20 cellular contexts compared by ENCODE assay signal in genomic region chr12:111469406-111469805, GRCh38.
"Had no signal": no experiment of that assay in that cellular context is flagged by ENCODE, and none has a peak within 500 bp of the region (broad histone marks: within the 10 kb centered on the region; RNA-seq: fewer than 3 reads in every experiment).

No MANE protein-coding gene starts in this region.

- H3K9me3 ChIP-seq: heart right ventricle, prostate gland, right atrium auricular region, vagina had no signal

- H3K27me3 Mint-ChIP-seq: memory B cell; stimulated activated naive CD8-positive, alpha-beta T cell treated with anti-CD3 and anti-CD28 coated beads, Interleukin-15, amount 100 ng/mL, for 72 hours had no signal

- H3K4me1 ChIP-seq: heart right ventricle, prostate gland, right atrium auricular region, vagina had no signal

- H3K27ac Mint-ChIP-seq: activated naive CD4-positive, alpha-beta T cell treated with anti-CD3 and anti-CD28 coated beads, Interleukin-2, amount 50 U/mL, for 72 hours; activated T-helper 1 cell treated with anti-CD3 and anti-CD28 coated beads, Interleukin-12 subunit alpha, Interleukin-12 subunit beta, Interleukin-2, Interleukin-4 antibody, amounts not matched to agents 30 ng/mL and 10 ng/mL and 1 ng/mL, durations not matched to agents 14 hours and 24 hours and 36 hours; memory B cell; stimulated activated naive CD8-positive, alpha-beta T cell treated with anti-CD3 and anti-CD28 coated beads, Interleukin-15, amount 100 ng/mL, for 72 hours; T-helper 2 cell treated with Interferon-gamma antibody and Interleukin-4, amounts not matched to agents 5 μg/mL and 100 μg/mL, for 36 hours had no signal

- ATAC-seq: activated naive CD4-positive, alpha-beta T cell treated with anti-CD3 and anti-CD28 coated beads, Interleukin-2, amount 50 U/mL, for 72 hours; heart right ventricle; stimulated activated naive CD8-positive, alpha-beta T cell treated with anti-CD3 and anti-CD28 coated beads, Interleukin-15, amount 100 ng/mL, for 72 hours had no signal

- H3K4me3 ChIP-seq: heart right ventricle, prostate gland, right atrium auricular region, skin epidermis, vagina had no signal

- DNase-seq: activated CD4-positive, alpha-beta T cell treated with anti-CD3 and anti-CD28 coated beads, Interleukin-2, amount 50 U/mL, for 4 hours; activated gamma-delta T cell treated with Interleukin-2 at 50 U/mL for 16 hours; amygdala; brain microvascular endothelial cell; central memory CD4-positive, alpha-beta T cell; cortex of kidney; erythroblast; heart right ventricle; immature natural killer cell; stimulated activated CD4-positive, alpha-beta T cell treated with anti-CD3 and anti-CD28 coated beads, Interleukin-2, amount 100 ng/mL, for 48 hours; stimulated activated naive CD8-positive, alpha-beta T cell treated with anti-CD3 and anti-CD28 coated beads, Interleukin-15, amount 100 ng/mL, for 72 hours; trophoblast cell had no signal

- H3K4me3 Mint-ChIP-seq: activated T-helper 1 cell treated with anti-CD3 and anti-CD28 coated beads, Interleukin-12 subunit alpha, Interleukin-12 subunit beta, Interleukin-2, Interleukin-4 antibody, amounts not matched to agents 30 ng/mL and 10 ng/mL and 1 ng/mL, durations not matched to agents 14 hours and 24 hours and 36 hours; immature natural killer cell; memory B cell; stimulated activated naive CD8-positive, alpha-beta T cell treated with anti-CD3 and anti-CD28 coated beads, Interleukin-15, amount 100 ng/mL, for 72 hours; T-helper 2 cell treated with Interferon-gamma antibody and Interleukin-4, amounts not matched to agents 5 μg/mL and 100 μg/mL, for 36 hours had no signal

- H3K27me3 ChIP-seq: brain microvascular endothelial cell, heart right ventricle, right atrium auricular region, vagina had no signal

- H3K9me3 Mint-ChIP-seq: activated naive CD4-positive, alpha-beta T cell treated with anti-CD3 and anti-CD28 coated beads, Interleukin-2, amount 50 U/mL, for 72 hours; activated T-helper 1 cell treated with anti-CD3 and anti-CD28 coated beads, Interleukin-12 subunit alpha, Interleukin-12 subunit beta, Interleukin-2, Interleukin-4 antibody, amounts not matched to agents 30 ng/mL and 10 ng/mL and 1 ng/mL, durations not matched to agents 14 hours and 24 hours and 36 hours; immature natural killer cell; memory B cell; stimulated activated naive CD8-positive, alpha-beta T cell treated with anti-CD3 and anti-CD28 coated beads, Interleukin-15, amount 100 ng/mL, for 72 hours; T-helper 2 cell treated with Interferon-gamma antibody and Interleukin-4, amounts not matched to agents 5 μg/mL and 100 μg/mL, for 36 hours had no signal

- H3K27ac ChIP-seq: brain microvascular endothelial cell, heart right ventricle, prostate gland, right atrium auricular region, skin epidermis, vagina had no signal

- H3K36me3 ChIP-seq: prostate gland had no signal

- H3K4me1 Mint-ChIP-seq: immature natural killer cell; memory B cell; stimulated activated naive CD8-positive, alpha-beta T cell treated with anti-CD3 and anti-CD28 coated beads, Interleukin-15, amount 100 ng/mL, for 72 hours had no signal
